ENCODE assay signal across 13 cellular contexts in the genomic region with DNA sequence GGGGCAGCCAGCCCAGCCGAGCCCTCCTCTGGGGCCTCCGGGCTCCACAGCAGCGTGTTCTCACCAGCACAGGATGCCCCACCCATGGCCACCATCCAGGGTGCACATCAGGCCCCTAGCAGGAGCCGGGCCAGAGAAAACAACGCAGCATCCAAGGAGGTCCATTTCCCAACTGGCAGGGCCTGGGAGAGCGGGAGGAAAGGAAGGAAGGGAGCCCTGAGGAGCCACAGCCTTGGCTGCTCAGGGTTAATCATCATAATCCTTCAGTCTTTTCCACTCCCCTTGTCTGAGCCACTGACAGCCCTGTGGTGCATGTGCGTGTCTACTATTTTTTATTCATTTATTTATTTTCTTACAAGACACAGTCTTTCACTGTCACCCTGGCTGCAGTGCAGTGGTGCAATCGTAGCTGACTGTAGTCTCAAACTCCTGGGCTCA. TPM values are rescaled to one million over a fixed set of nuclear protein-coding genes. Genes with fewer than 3 reads are reported as not detected.
A peak's percentile ranks its signal among the peaks of the same experiment; 100 is the strongest.
DNase-seq lines count a peak whose midpoint lies in the region; FAIRE-seq and TF ChIP-seq lines count a peak whose summit lies in the region.
"Had no signal": no experiment of that assay in that cellular context is flagged by ENCODE, and none has a peak within 500 bp of the region (broad histone marks: within the 10 kb centered on the region; RNA-seq: fewer than 3 reads in every experiment).

No MANE protein-coding gene starts in this region.

- H3K36me3 ChIP-seq in tibial artery (no peaks in the 10 kb centered on the region), neural progenitor cell (no peaks in the 10 kb centered on the region)
- H3K36me3 ChIP-seq: pancreas had no signal

- H3K27ac ChIP-seq in tibial artery (peak overlapping the region; percentile 26 to 29), neural progenitor cell (no peak overlapping the region)
- H3K27ac ChIP-seq: pancreas had no signal

- TF ChIP-seq CTCF in chondrocyte (IDR thresholded peaks at IDR 0.05) (no peak), tibial artery (IDR thresholded peaks at IDR 0.05) (peak in 1 of 2 experiments; percentile 5), neural progenitor cell (IDR thresholded peaks at IDR 0.05) (no peak)

- no peak overlapping the region for H2AFZ ChIP-seq in neural progenitor cell (replicated peaks)

- no peak for FAIRE-seq in frontal cortex (lab: Jason Lieb, UNC)
- FAIRE-seq: pancreas had no signal

- peaks cover 73% of the 10 kb centered on the region for H3K4me1 Mint-ChIP-seq in chondrocyte (ENCODE audit: low read depth)
- H3K4me1 Mint-ChIP-seq in neural progenitor cell, result peaks cover 25% of the 10 kb centered on the region

- H3K27ac Mint-ChIP-seq in chondrocyte (ENCODE audit: unreplicated experiment), result peak overlapping the region; percentile 94
- H3K27ac Mint-ChIP-seq in neural progenitor cell, result no peak overlapping the region
- H3K27ac Mint-ChIP-seq: activated naive CD8-positive, alpha-beta T cell treated with anti-CD3 and anti-CD28 coated beads, Interleukin-2, amount 10 ng/mL, durations not matched to agents 7 days and 5 days had no signal

- H3K36me3 Mint-ChIP-seq in chondrocyte (ENCODE audit: low read depth) (peaks cover 16% of the 10 kb centered on the region), neural progenitor cell (no peaks in the 10 kb centered on the region)
- H3K36me3 Mint-ChIP-seq: activated naive CD8-positive, alpha-beta T cell treated with anti-CD3 and anti-CD28 coated beads, Interleukin-2, amount 10 ng/mL, durations not matched to agents 7 days and 5 days had no signal

- peaks cover 7% of the 10 kb centered on the region for H3F3A ChIP-seq in neural progenitor cell (ENCODE audit: low read depth)

- H3K9ac ChIP-seq in neural progenitor cell, result no peak overlapping the region

- H3K4me1 ChIP-seq in tibial artery (peaks cover 0 to 47% (median 30%) of the 10 kb centered on the region in 4 donors), neural progenitor cell (peaks cover 10% of the 10 kb centered on the region)
- H3K4me1 ChIP-seq: pancreas had no signal

- H3K4me3 Mint-ChIP-seq in chondrocyte (ENCODE audit: unreplicated experiment) (peak overlapping the region; percentile 59), neural progenitor cell (no peak overlapping the region)
- H3K4me3 Mint-ChIP-seq: activated naive CD8-positive, alpha-beta T cell treated with anti-CD3 and anti-CD28 coated beads, Interleukin-2, amount 10 ng/mL, durations not matched to agents 7 days and 5 days had no signal

- intact Hi-C loops in tibial artery (cut with DNase I; ENCODE audit: low total_unique reads), result no loop called here

- no peaks in the 10 kb centered on the region for H3K9me3 Mint-ChIP-seq in chondrocyte (ENCODE audit: low read depth)
- H3K9me3 Mint-ChIP-seq in neural progenitor cell, result no peaks in the 10 kb centered on the region
- H3K9me3 Mint-ChIP-seq: activated naive CD8-positive, alpha-beta T cell treated with anti-CD3 and anti-CD28 coated beads, Interleukin-2, amount 10 ng/mL, durations not matched to agents 7 days and 5 days had no signal

- H3K27me3 Mint-ChIP-seq in chondrocyte (ENCODE audit: low read depth), result no peaks in the 10 kb centered on the region
- peaks cover 15% of the 10 kb centered on the region for H3K27me3 Mint-ChIP-seq in neural progenitor cell (ENCODE audit: insufficient read depth, low read depth)

- H4K20me1 ChIP-seq in neural progenitor cell (ENCODE audit: low read depth), result no peaks in the 10 kb centered on the region

- H3K79me2 ChIP-seq in neural progenitor cell (ENCODE audit: low read depth), result no peaks in the 10 kb centered on the region

- no peak overlapping the region for H3K4me3 ChIP-seq in tibial artery
- no peak overlapping the region for H3K4me3 ChIP-seq in neural progenitor cell
- H3K4me3 ChIP-seq: pancreas had no signal

- DNase-seq in HS-27A (ENCODE audit: low read depth) (peak; percentile 42), chondrocyte (ENCODE audit: low spot score) (peak; percentile 97), left kidney (ENCODE audit: low read depth, low spot score) (peak; percentile 71), tibial artery (peak; percentile 94 to 97), NCI-H2107 treated with DMSO at 0.1 percent for 48 hours (lab: John Stamatoyannopoulos, UW; ENCODE audit: unreplicated experiment) (no peak), neural progenitor cell (ENCODE audit: low spot score) (no peak), ecto neural progenitor cell (ENCODE audit: low spot score) (no peak), frontal cortex (ENCODE audit: low spot score in 2 of 2) (no peak)
- DNase-seq: activated CD4-positive, CD25-positive, alpha-beta regulatory T cell; activated naive CD8-positive, alpha-beta T cell treated with anti-CD3 and anti-CD28 coated beads, Interleukin-2, amount 10 ng/mL, durations not matched to agents 7 days and 5 days; hippocampal formation; Karpas-422 had no signal

- H3K27me3 ChIP-seq in tibial artery (no peaks in the 10 kb centered on the region), neural progenitor cell (peaks cover 34% of the 10 kb centered on the region)
- H3K27me3 ChIP-seq: pancreas had no signal

- no peaks in the 10 kb centered on the region for H3K9me3 ChIP-seq in tibial artery
- H3K9me3 ChIP-seq in neural progenitor cell (ENCODE audit: low read depth), result no peaks in the 10 kb centered on the region
- H3K9me3 ChIP-seq: pancreas had no signal

- H3K4me2 ChIP-seq in neural progenitor cell, result no peak overlapping the region

RNA-seq across cellular contexts. Expression of a gene that starts 3.6 kb away (rescaled TPM):
- total RNA-seq in chondrocyte (121 to 198 TPM (median 193 TPM) in 3 replicates), neural progenitor cell (ENCODE audit: low replicate concordance) (not detected in 2 replicates), frontal cortex (0.82 TPM)
- total RNA-seq: activated naive CD8-positive, alpha-beta T cell treated with anti-CD3 and anti-CD28 coated beads, Interleukin-2, amount 10 ng/mL, durations not matched to agents 7 days and 5 days had no signal

RNA-seq across cellular contexts. Expression of a gene that starts 57.7 kb away (rescaled TPM):
- total RNA-seq in chondrocyte (18.2 to 19.6 TPM (median 18.9 TPM) in 3 replicates), neural progenitor cell (ENCODE audit: low replicate concordance) (27.5 and 34.6 TPM in 2 replicates), frontal cortex (6.1 TPM)

Comparison
In these comparisons a context has a peak if more than half of its experiments do, and no peak if none do; other contexts are left out.
1. DNase-seq: peak in HS-27A (single experiment), chondrocyte (single experiment), left kidney (single experiment) and tibial artery (2 of 2); none in NCI-H2107 treated with DMSO at 0.1 percent for 48 hours (single experiment), neural progenitor cell (single experiment), ecto neural progenitor cell (single experiment) and frontal cortex (0 of 2).
2. RNA of a gene that starts 3.6 kb away (total RNA-seq): 121 to 198 TPM in chondrocyte; 0.82 TPM in frontal cortex (single experiment) and not detected in neural progenitor cell; every median in the first group is over 10 times any median in the second.